ENCODE assay signal across 26 cellular contexts in genomic region chr16:14668556-14669223, GRCh38. TPM values are rescaled to one million over a fixed set of nuclear protein-coding genes. Genes with fewer than 3 reads are reported as not detected.
"Had no signal": no experiment of that assay in that cellular context is flagged by ENCODE, and none has a peak within 500 bp of the region (broad histone marks: within the 10 kb centered on the region; RNA-seq: fewer than 3 reads in every experiment).

No MANE protein-coding gene starts in this region.

- H3K27me3 ChIP-seq: cardiac muscle cell, right atrium auricular region, suprapubic skin had no signal

- H3K4me3 ChIP-seq: cardiac muscle cell, lung, right atrium auricular region, suprapubic skin had no signal

- H3K4me3 Mint-ChIP-seq: activated CD4-positive, alpha-beta T cell treated with anti-CD3 and anti-CD28 coated beads, Interleukin-2, amount 10 ng/mL, durations not matched to agents 7 days and 5 days; activated naive CD8-positive, alpha-beta T cell; endodermal cell; mesothelial cell of epicardium; neural crest cell; stimulated activated naive CD8-positive, alpha-beta T cell treated with anti-CD3 and anti-CD28 coated beads, Interleukin-15, Interleukin-2, amounts not matched to agents 100 ng/mL and 50 ng/mL, for 24 hours; type B pancreatic cell had no signal

- H3K4me1 Mint-ChIP-seq: endodermal cell, mesothelial cell of epicardium, neural crest cell had no signal

- DNase-seq: activated CD4-positive, alpha-beta T cell treated with anti-CD3 and anti-CD28 coated beads, Interleukin-2, amount 10 ng/mL, durations not matched to agents 7 days and 5 days; activated CD8-positive, alpha-beta memory T cell treated with anti-CD3 and anti-CD28 coated beads, Interleukin-2, amount 50 U/mL, for 4 hours; activated gamma-delta T cell; activated T-cell treated with anti-CD3 and anti-CD28 coated beads, Interleukin-2, amount 50 U/mL, for 48 hours; endodermal cell; foreskin melanocyte; glutamatergic neuron; hippocampal formation; T1000 had no signal

- H3K27ac Mint-ChIP-seq: activated CD4-positive, alpha-beta T cell treated with anti-CD3 and anti-CD28 coated beads, Interleukin-2, amount 10 ng/mL, durations not matched to agents 7 days and 5 days; activated naive CD8-positive, alpha-beta T cell; endodermal cell; mesothelial cell of epicardium; stimulated activated naive CD8-positive, alpha-beta T cell treated with anti-CD3 and anti-CD28 coated beads, Interleukin-15, Interleukin-2, amounts not matched to agents 100 ng/mL and 50 ng/mL, for 24 hours; type B pancreatic cell had no signal

- ATAC-seq: activated CD4-positive, CD25-positive, alpha-beta regulatory T cell treated with anti-CD3 and anti-CD28 coated beads, Interleukin-2, amount 50 U/mL, for 24 hours had no signal

- H3K27me3 Mint-ChIP-seq: activated CD4-positive, alpha-beta T cell treated with anti-CD3 and anti-CD28 coated beads, Interleukin-2, amount 10 ng/mL, durations not matched to agents 7 days and 5 days; activated naive CD8-positive, alpha-beta T cell; progenitor cell of endocrine pancreas; stimulated activated naive CD8-positive, alpha-beta T cell treated with anti-CD3 and anti-CD28 coated beads, Interleukin-15, Interleukin-2, amounts not matched to agents 100 ng/mL and 50 ng/mL, for 24 hours; type B pancreatic cell had no signal

- H3K4me1 ChIP-seq: right atrium auricular region, suprapubic skin had no signal

- H3K9me3 Mint-ChIP-seq: activated CD4-positive, alpha-beta T cell treated with anti-CD3 and anti-CD28 coated beads, Interleukin-2, amount 10 ng/mL, durations not matched to agents 7 days and 5 days; endodermal cell; mesothelial cell of epicardium; neural crest cell; stimulated activated naive CD8-positive, alpha-beta T cell treated with anti-CD3 and anti-CD28 coated beads, Interleukin-15, Interleukin-2, amounts not matched to agents 100 ng/mL and 50 ng/mL, for 24 hours; type B pancreatic cell had no signal

- H3K9me3 ChIP-seq: right atrium auricular region, suprapubic skin had no signal

- H3K27ac ChIP-seq: cardiac muscle cell, right atrium auricular region, suprapubic skin had no signal

RNA-seq across cellular contexts. Expression of gene PLA2G10, which starts 25.4 kb away (rescaled TPM):
- total RNA-seq: activated CD4-positive, alpha-beta T cell treated with anti-CD3 and anti-CD28 coated beads, Interleukin-2, amount 10 ng/mL, durations not matched to agents 7 days and 5 days; cardiac muscle cell; dermis microvascular lymphatic vessel endothelial cell; epithelial cell of proximal tubule; fibroblast of lung; mesothelial cell of epicardium; neural crest cell; omental fat pad; right atrium auricular region; skeletal muscle tissue; suprapubic skin; T-helper 1 cell treated with Interleukin-12 subunit alpha and Interleukin-12 subunit beta and Interleukin-4 antibody, amounts not matched to agents 30 ng/mL and 1 ng/mL, for 36 hours had no signal
